ENCODE assay signal across 8 cellular contexts in the genomic region with DNA sequence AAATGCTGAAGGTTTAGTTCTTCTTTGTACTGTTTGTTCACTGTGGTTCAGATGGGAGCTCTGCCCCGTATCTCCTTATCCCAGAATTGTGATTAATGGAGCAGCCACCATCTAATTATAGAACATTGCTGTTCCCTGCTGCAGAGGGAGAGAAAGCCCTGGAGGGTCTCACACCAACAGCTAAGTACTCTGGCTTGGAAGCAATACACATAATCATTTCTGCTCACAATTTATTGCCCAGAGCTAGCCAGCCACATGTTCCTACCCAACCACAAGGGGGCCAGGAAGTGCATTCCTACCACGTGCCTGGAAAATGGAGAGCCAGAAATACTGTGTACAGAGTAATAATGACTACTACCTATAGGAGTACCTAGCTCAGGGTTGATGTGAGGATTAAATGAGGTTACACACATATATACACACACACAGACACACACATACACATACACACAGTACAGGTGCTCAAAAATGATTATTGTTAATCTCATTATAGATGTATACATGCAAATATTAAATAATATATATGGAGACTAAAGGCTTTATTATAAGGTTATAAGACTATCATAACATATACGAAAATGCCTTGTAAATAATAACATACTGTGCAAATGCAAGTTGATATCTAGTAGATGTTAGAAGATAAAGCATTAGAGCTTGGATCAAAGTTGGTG. TPM values are rescaled to one million over a fixed set of nuclear protein-coding genes. Genes with fewer than 3 reads are reported as not detected.
DNase-seq lines count a peak whose midpoint lies in the region; ATAC-seq lines count a peak whose summit lies in the region.

No MANE protein-coding gene starts in this region.

- H3K27ac Mint-ChIP-seq in activated CD4-positive, alpha-beta T cell treated with anti-CD3 and anti-CD28 coated beads for 36 hours: no peak overlapping the region

- H3K4me3 Mint-ChIP-seq in activated CD4-positive, alpha-beta T cell treated with anti-CD3 and anti-CD28 coated beads for 36 hours: no peak overlapping the region

- POLR2A ChIA-PET in activated CD4-positive, alpha-beta T cell treated with anti-CD3 and anti-CD28 coated beads for 36 hours (lab: Charles Lee): no interaction called here

- DNase-seq in DMS53 treated with DMSO at 0.1 percent for 48 hours (lab: John Stamatoyannopoulos, UW; ENCODE audit: unreplicated experiment) (peak; percentile 39), LoVo (ENCODE audit: low spot score) (peak; percentile 24), cerebellar cortex (ENCODE audit: low spot score) (peak; percentile 66), lung microvascular endothelial cell (ENCODE audit: low read depth in 2 of 2) (peak; percentile 24 to 38), NCI-H510A (lab: John Stamatoyannopoulos, UW) (no peak), NCI-H2029 treated with DMSO at 0.1 percent for 48 hours (lab: John Stamatoyannopoulos, UW) (no peak)
- DNase-seq in activated CD4-positive, alpha-beta T cell treated with anti-CD3 and anti-CD28 coated beads for 36 hours: no peak

- CTCF ChIA-PET in activated CD4-positive, alpha-beta T cell treated with anti-CD3 and anti-CD28 coated beads for 36 hours (lab: Charles Lee): interaction anchor here (0.8 to 1.1 kb wide), 3 partner anchors 11 to 30 kb away, joined by 3 read pairs; no protein-coding TSS in a partner anchor

- H3K4me1 Mint-ChIP-seq in activated CD4-positive, alpha-beta T cell treated with anti-CD3 and anti-CD28 coated beads for 36 hours: no peaks in the 10 kb centered on the region

- intact Hi-C loops in activated CD4-positive, alpha-beta T cell treated with anti-CD3 and anti-CD28 coated beads for 36 hours (cut with DNase I, micrococcal nuclease): no loop called here

- H3K27me3 Mint-ChIP-seq in activated CD4-positive, alpha-beta T cell treated with anti-CD3 and anti-CD28 coated beads for 36 hours: peaks cover 17% of the 10 kb centered on the region

- H3K36me3 Mint-ChIP-seq in activated CD4-positive, alpha-beta T cell treated with anti-CD3 and anti-CD28 coated beads for 36 hours (ENCODE audit: low read depth): no peaks in the 10 kb centered on the region

- no peak for ATAC-seq in activated CD4-positive, alpha-beta T cell treated with anti-CD3 and anti-CD28 coated beads for 36 hours
- no peak for ATAC-seq in GM19328 (IDR thresholded peaks at IDR 0.05; ENCODE audit: unreplicated experiment)

- H3K9me3 Mint-ChIP-seq in activated CD4-positive, alpha-beta T cell treated with anti-CD3 and anti-CD28 coated beads for 36 hours (ENCODE audit: low read depth): peaks cover 2% of the 10 kb centered on the region

RNA-seq across cellular contexts. Expression of a gene that starts 22.3 kb away (rescaled TPM):
- total RNA-seq in lung microvascular endothelial cell: 33.8 and 44.2 TPM in 2 replicates
- under 1 TPM in 1 of 2 experiments, not detected in 1; 0.12 TPM for total RNA-seq in activated CD4-positive, alpha-beta T cell treated with anti-CD3 and anti-CD28 coated beads for 36 hours

Comparison
In these comparisons a context has a peak if more than half of its experiments do, and no peak if none do; other contexts are left out.
1. DNase-seq: peak in DMS53 treated with DMSO at 0.1 percent for 48 hours (single experiment), LoVo (single experiment), cerebellar cortex (single experiment) and lung microvascular endothelial cell (2 of 2); none in NCI-H510A (single experiment), activated CD4-positive, alpha-beta T cell treated with anti-CD3 and anti-CD28 coated beads for 36 hours (single experiment) and NCI-H2029 treated with DMSO at 0.1 percent for 48 hours (single experiment).
2. RNA of a gene that starts 22.3 kb away (total RNA-seq): 33.8 to 44.2 TPM in lung microvascular endothelial cell; 0.12 TPM in activated CD4-positive, alpha-beta T cell treated with anti-CD3 and anti-CD28 coated beads for 36 hours; every median in the first group is over 10 times any median in the second.